ENCODE assay signal across 38 cellular contexts in genomic region chr2:138066139-138066806, GRCh38.
"Had no signal": no experiment of that assay in that cellular context is flagged by ENCODE, and none has a peak within 500 bp of the region (broad histone marks: within the 10 kb centered on the region; RNA-seq: fewer than 3 reads in every experiment).

No MANE protein-coding gene starts in this region.

- H3K27ac ChIP-seq: ascending aorta, cardiac muscle cell, VCaP had no signal

- H3K4me1 Mint-ChIP-seq: activated CD4-positive, alpha-beta memory T cell treated with anti-CD3 and anti-CD28 coated beads, Interleukin-2, amount 10 ng/mL, durations not matched to agents 7 days and 5 days; activated CD4-positive, alpha-beta T cell treated with anti-CD3 and anti-CD28 coated beads for 36 hours; activated CD4-positive, alpha-beta T cell treated with anti-CD3 and anti-CD28 coated beads, Interleukin-2, amount 10 ng/mL, durations not matched to agents 7 days and 5 days; activated CD8-positive, alpha-beta memory T cell treated with anti-CD3 and anti-CD28 coated beads, Interleukin-2, amount 10 ng/mL, durations not matched to agents 7 days and 5 days; activated naive CD4-positive, alpha-beta T cell treated with anti-CD3 and anti-CD28 coated beads, Interleukin-2, amount 10 ng/mL, durations not matched to agents 7 days and 5 days; activated naive CD4-positive, alpha-beta T cell treated with anti-CD3 and anti-CD28 coated beads, Interleukin-2, amount 50 U/mL, for 24 hours; activated naive CD8-positive, alpha-beta T cell treated with anti-CD3 and anti-CD28 coated beads, Interleukin-2, amount 10 ng/mL, durations not matched to agents 7 days and 5 days; activated naive CD8-positive, alpha-beta T cell treated with anti-CD3 and anti-CD28 coated beads, Interleukin-2, amount 50 U/mL, for 24 hours; brain; central memory CD8-positive, alpha-beta T cell had no signal

- H3K4me3 ChIP-seq: ascending aorta, cardiac muscle cell had no signal

- H3K36me3 Mint-ChIP-seq: activated CD8-positive, alpha-beta memory T cell treated with anti-CD3 and anti-CD28 coated beads, Interleukin-2, amount 10 ng/mL, durations not matched to agents 7 days and 5 days; activated naive CD4-positive, alpha-beta T cell treated with anti-CD3 and anti-CD28 coated beads, Interleukin-2, amount 10 ng/mL, durations not matched to agents 7 days and 5 days; activated naive CD4-positive, alpha-beta T cell treated with anti-CD3 and anti-CD28 coated beads, Interleukin-2, amount 50 U/mL, for 24 hours; activated naive CD8-positive, alpha-beta T cell; activated naive CD8-positive, alpha-beta T cell treated with anti-CD3 and anti-CD28 coated beads, Interleukin-2, amount 10 ng/mL, durations not matched to agents 7 days and 5 days; brain had no signal

- ATAC-seq: activated CD4-positive, alpha-beta T cell treated with anti-CD3 and anti-CD28 coated beads for 36 hours; activated CD4-positive, CD25-positive, alpha-beta regulatory T cell treated with anti-CD3 and anti-CD28 coated beads, Interleukin-2, amount 50 U/mL, for 24 hours; activated CD8-positive, alpha-beta memory T cell treated with anti-CD3 and anti-CD28 coated beads, Interleukin-2, amount 10 ng/mL, durations not matched to agents 7 days and 5 days; activated CD8-positive, alpha-beta T cell treated with anti-CD3 and anti-CD28 coated beads, Interleukin-2, amount 10 ng/mL, durations not matched to agents 7 days and 5 days; activated naive CD8-positive, alpha-beta T cell treated with anti-CD3 and anti-CD28 coated beads, Interleukin-2, amount 50 U/mL, for 24 hours had no signal

- H3K36me3 ChIP-seq: ascending aorta, cardiac muscle cell had no signal

- H3K4me3 Mint-ChIP-seq: activated CD4-positive, alpha-beta memory T cell treated with anti-CD3 and anti-CD28 coated beads, Interleukin-2, amount 10 ng/mL, durations not matched to agents 7 days and 5 days; activated CD4-positive, alpha-beta T cell treated with anti-CD3 and anti-CD28 coated beads for 36 hours; activated CD4-positive, alpha-beta T cell treated with anti-CD3 and anti-CD28 coated beads, Interleukin-2, amount 10 ng/mL, durations not matched to agents 7 days and 5 days; activated CD8-positive, alpha-beta memory T cell treated with anti-CD3 and anti-CD28 coated beads, Interleukin-2, amount 10 ng/mL, durations not matched to agents 7 days and 5 days; activated CD8-positive, alpha-beta T cell treated with anti-CD3 and anti-CD28 coated beads, Interleukin-2, amount 10 ng/mL, durations not matched to agents 7 days and 5 days; activated naive CD4-positive, alpha-beta T cell treated with anti-CD3 and anti-CD28 coated beads, Interleukin-2, amount 10 ng/mL, durations not matched to agents 7 days and 5 days; activated naive CD4-positive, alpha-beta T cell treated with anti-CD3 and anti-CD28 coated beads, Interleukin-2, amount 50 U/mL, for 24 hours; activated naive CD8-positive, alpha-beta T cell; activated naive CD8-positive, alpha-beta T cell treated with anti-CD3 and anti-CD28 coated beads, Interleukin-2, amount 10 ng/mL, durations not matched to agents 7 days and 5 days; activated naive CD8-positive, alpha-beta T cell treated with anti-CD3 and anti-CD28 coated beads, Interleukin-2, amount 50 U/mL, for 24 hours; activated T-cell treated with anti-CD3 and anti-CD28 coated beads, Interleukin-2, amount 50 U/mL, for 24 hours; brain; central memory CD8-positive, alpha-beta T cell; T-helper 1 cell treated with Interleukin-12 subunit alpha and Interleukin-12 subunit beta and Interleukin-4 antibody, amounts not matched to agents 30 μg/mL and 1 μg/mL, for 36 hours; T-helper 2 cell treated with Interferon-gamma antibody and Interleukin-4, amounts not matched to agents 5 μg/mL and 100 μg/mL, for 36 hours had no signal

- H3K4me1 ChIP-seq: ascending aorta had no signal

- DNase-seq: activated CD4-positive, alpha-beta memory T cell treated with anti-CD3 and anti-CD28 coated beads, Interleukin-2, amount 10 ng/mL, durations not matched to agents 7 days and 5 days; activated CD4-positive, alpha-beta T cell treated with anti-CD3 and anti-CD28 coated beads for 1 hour; activated CD4-positive, alpha-beta T cell treated with anti-CD3 and anti-CD28 coated beads for 36 hours; activated CD4-positive, alpha-beta T cell treated with anti-CD3 and anti-CD28 coated beads for 48 hours; activated CD4-positive, alpha-beta T cell treated with anti-CD3 and anti-CD28 coated beads, Interleukin-2, amount 10 ng/mL, durations not matched to agents 7 days and 5 days; activated CD4-positive, alpha-beta T cell treated with anti-CD3 and anti-CD28 coated beads, Interleukin-2, amount 50 U/mL, for 48 hours; activated CD4-positive, CD25-positive, alpha-beta regulatory T cell; activated CD8-positive, alpha-beta memory T cell treated with anti-CD3 and anti-CD28 coated beads for 24 hours; activated CD8-positive, alpha-beta memory T cell treated with anti-CD3 and anti-CD28 coated beads, Interleukin-2, amount 10 ng/mL, durations not matched to agents 7 days and 5 days; activated CD8-positive, alpha-beta memory T cell treated with anti-CD3 and anti-CD28 coated beads, Interleukin-2, amount 50 U/mL, for 48 hours; activated CD8-positive, alpha-beta T cell treated with anti-CD3 and anti-CD28 coated beads, Interleukin-2, amount 10 ng/mL, durations not matched to agents 7 days and 5 days; activated effector memory CD4-positive, alpha-beta T cell treated with Interleukin-2 at 50 U/mL for 16 hours; activated gamma-delta T cell; activated naive CD4-positive, alpha-beta T cell treated with anti-CD3 and anti-CD28 coated beads, Interleukin-2, amount 10 ng/mL, durations not matched to agents 7 days and 5 days; activated naive CD4-positive, alpha-beta T cell treated with Interleukin-2 at 50 U/mL for 16 hours; activated naive CD8-positive, alpha-beta T cell treated with anti-CD3 and anti-CD28 coated beads, Interleukin-2, amount 10 ng/mL, durations not matched to agents 7 days and 5 days; activated naive CD8-positive, alpha-beta T cell treated with anti-CD3 and anti-CD28 coated beads, Interleukin-2, amount 50 U/mL, for 24 hours; activated T-cell treated with anti-CD3 and anti-CD28 coated beads, Interleukin-2, amount 50 U/mL, for 24 hours; activated T-cell treated with anti-CD3 and anti-CD28 coated beads, Interleukin-2, amount 50 U/mL, for 48 hours; amygdala; caudate nucleus; cerebellar nuclear complex; T-helper 1 cell; T-helper 2 cell; T-helper 9 cell had no signal

- FAIRE-seq: bronchial epithelial cell, TTC549 had no signal

- H3K27ac Mint-ChIP-seq: activated CD4-positive, alpha-beta memory T cell treated with anti-CD3 and anti-CD28 coated beads, Interleukin-2, amount 10 ng/mL, durations not matched to agents 7 days and 5 days; activated CD4-positive, alpha-beta T cell treated with anti-CD3 and anti-CD28 coated beads for 36 hours; activated CD4-positive, alpha-beta T cell treated with anti-CD3 and anti-CD28 coated beads, Interleukin-2, amount 10 ng/mL, durations not matched to agents 7 days and 5 days; activated CD8-positive, alpha-beta memory T cell treated with anti-CD3 and anti-CD28 coated beads, Interleukin-2, amount 10 ng/mL, durations not matched to agents 7 days and 5 days; activated CD8-positive, alpha-beta T cell treated with anti-CD3 and anti-CD28 coated beads, Interleukin-2, amount 10 ng/mL, durations not matched to agents 7 days and 5 days; activated naive CD4-positive, alpha-beta T cell treated with anti-CD3 and anti-CD28 coated beads, Interleukin-2, amount 10 ng/mL, durations not matched to agents 7 days and 5 days; activated naive CD4-positive, alpha-beta T cell treated with anti-CD3 and anti-CD28 coated beads, Interleukin-2, amount 50 U/mL, for 24 hours; activated naive CD8-positive, alpha-beta T cell; activated naive CD8-positive, alpha-beta T cell treated with anti-CD3 and anti-CD28 coated beads, Interleukin-2, amount 10 ng/mL, durations not matched to agents 7 days and 5 days; activated naive CD8-positive, alpha-beta T cell treated with anti-CD3 and anti-CD28 coated beads, Interleukin-2, amount 50 U/mL, for 24 hours; activated T-cell treated with anti-CD3 and anti-CD28 coated beads, Interleukin-2, amount 50 U/mL, for 24 hours; activated T-helper 2 cell treated with anti-CD3 and anti-CD28 coated beads, Interferon-gamma antibody, Interleukin-2, Interleukin-4, amounts not matched to agents 10 μg/mL and 5 μg/mL and 100 μg/mL, durations not matched to agents 14 hours and 24 hours and 36 hours; brain; T-helper 1 cell treated with Interleukin-12 subunit alpha and Interleukin-12 subunit beta and Interleukin-4 antibody, amounts not matched to agents 30 μg/mL and 1 μg/mL, for 36 hours; T-helper 2 cell treated with Interferon-gamma antibody and Interleukin-4, amounts not matched to agents 5 μg/mL and 100 μg/mL, for 36 hours had no signal

- H3K27me3 ChIP-seq: ascending aorta, cardiac muscle cell had no signal

- H3K9me3 Mint-ChIP-seq: activated CD4-positive, alpha-beta memory T cell treated with anti-CD3 and anti-CD28 coated beads, Interleukin-2, amount 10 ng/mL, durations not matched to agents 7 days and 5 days; activated CD4-positive, alpha-beta T cell treated with anti-CD3 and anti-CD28 coated beads, Interleukin-2, amount 10 ng/mL, durations not matched to agents 7 days and 5 days; activated naive CD4-positive, alpha-beta T cell treated with anti-CD3 and anti-CD28 coated beads, Interleukin-2, amount 10 ng/mL, durations not matched to agents 7 days and 5 days; activated naive CD4-positive, alpha-beta T cell treated with anti-CD3 and anti-CD28 coated beads, Interleukin-2, amount 50 U/mL, for 24 hours; activated naive CD8-positive, alpha-beta T cell treated with anti-CD3 and anti-CD28 coated beads, Interleukin-2, amount 10 ng/mL, durations not matched to agents 7 days and 5 days; activated T-helper 2 cell treated with anti-CD3 and anti-CD28 coated beads, Interferon-gamma antibody, Interleukin-2, Interleukin-4, amounts not matched to agents 10 μg/mL and 5 μg/mL and 100 μg/mL, durations not matched to agents 14 hours and 24 hours and 36 hours; T-helper 1 cell treated with Interleukin-12 subunit alpha and Interleukin-12 subunit beta and Interleukin-4 antibody, amounts not matched to agents 30 μg/mL and 1 μg/mL, for 36 hours; T-helper 2 cell treated with Interferon-gamma antibody and Interleukin-4, amounts not matched to agents 5 μg/mL and 100 μg/mL, for 36 hours had no signal

- H3K27me3 Mint-ChIP-seq: activated CD4-positive, alpha-beta memory T cell treated with anti-CD3 and anti-CD28 coated beads, Interleukin-2, amount 10 ng/mL, durations not matched to agents 7 days and 5 days; activated CD4-positive, alpha-beta T cell treated with anti-CD3 and anti-CD28 coated beads for 36 hours; activated CD4-positive, alpha-beta T cell treated with anti-CD3 and anti-CD28 coated beads, Interleukin-2, amount 10 ng/mL, durations not matched to agents 7 days and 5 days; activated CD8-positive, alpha-beta memory T cell treated with anti-CD3 and anti-CD28 coated beads, Interleukin-2, amount 10 ng/mL, durations not matched to agents 7 days and 5 days; activated naive CD4-positive, alpha-beta T cell treated with anti-CD3 and anti-CD28 coated beads, Interleukin-2, amount 10 ng/mL, durations not matched to agents 7 days and 5 days; activated naive CD4-positive, alpha-beta T cell treated with anti-CD3 and anti-CD28 coated beads, Interleukin-2, amount 50 U/mL, for 24 hours; activated T-cell treated with anti-CD3 and anti-CD28 coated beads, Interleukin-2, amount 50 U/mL, for 24 hours; brain; central memory CD8-positive, alpha-beta T cell had no signal
